ENCODE assay signal across 18 cellular contexts in genomic region chr2:78070693-78071092, GRCh38.
"Had no signal": no experiment of that assay in that cellular context is flagged by ENCODE, and none has a peak within 500 bp of the region (broad histone marks: within the 10 kb centered on the region; RNA-seq: fewer than 3 reads in every experiment).

No MANE protein-coding gene starts in this region.

- H3K4me1 ChIP-seq: body of pancreas, parathyroid adenoma, tibial artery, uterus had no signal

- H3K9me3 ChIP-seq: body of pancreas, neutrophil, tibial artery, uterus had no signal

- ATAC-seq: activated CD4-positive, alpha-beta T cell treated with anti-CD3 and anti-CD28 coated beads for 36 hours; body of pancreas; left lobe of liver; natural killer cell had no signal

- H3K36me3 ChIP-seq: neutrophil, tibial artery, uterus had no signal

- H3K4me3 ChIP-seq: body of pancreas, dorsolateral prefrontal cortex, hepatocyte, lung, tibial artery, uterus had no signal

- H3K9ac ChIP-seq: parathyroid adenoma had no signal

- DNase-seq: activated CD4-positive, alpha-beta T cell treated with anti-CD3 and anti-CD28 coated beads for 36 hours; activated CD4-positive, alpha-beta T cell treated with anti-CD3 and anti-CD28 coated beads, Interleukin-2, amount 50 U/mL, for 48 hours; activated T-cell treated with anti-CD3 and anti-CD28 coated beads for 4 hours; body of pancreas; caudate nucleus; dorsolateral prefrontal cortex; islet precursor cell; natural killer cell; stimulated activated naive CD4-positive, alpha-beta T cell treated with Interleukin-2 at 50 U/mL for 16 hours; substantia nigra; tibial artery; uterus had no signal

- H2AFZ ChIP-seq: hepatocyte, parathyroid adenoma had no signal

- H3K27ac ChIP-seq: body of pancreas, dorsolateral prefrontal cortex, hepatocyte, neutrophil, parathyroid adenoma, tibial artery, uterus had no signal

- H3K79me2 ChIP-seq: hepatocyte, parathyroid adenoma had no signal

- H3K27me3 ChIP-seq: body of pancreas, dorsolateral prefrontal cortex, hepatocyte, neutrophil, tibial artery had no signal

- H3K4me2 ChIP-seq: hepatocyte had no signal

- FAIRE-seq: TTC549 had no signal
